Comparison of ENCODE assay signal across 15 cellular contexts in the genomic region with DNA sequence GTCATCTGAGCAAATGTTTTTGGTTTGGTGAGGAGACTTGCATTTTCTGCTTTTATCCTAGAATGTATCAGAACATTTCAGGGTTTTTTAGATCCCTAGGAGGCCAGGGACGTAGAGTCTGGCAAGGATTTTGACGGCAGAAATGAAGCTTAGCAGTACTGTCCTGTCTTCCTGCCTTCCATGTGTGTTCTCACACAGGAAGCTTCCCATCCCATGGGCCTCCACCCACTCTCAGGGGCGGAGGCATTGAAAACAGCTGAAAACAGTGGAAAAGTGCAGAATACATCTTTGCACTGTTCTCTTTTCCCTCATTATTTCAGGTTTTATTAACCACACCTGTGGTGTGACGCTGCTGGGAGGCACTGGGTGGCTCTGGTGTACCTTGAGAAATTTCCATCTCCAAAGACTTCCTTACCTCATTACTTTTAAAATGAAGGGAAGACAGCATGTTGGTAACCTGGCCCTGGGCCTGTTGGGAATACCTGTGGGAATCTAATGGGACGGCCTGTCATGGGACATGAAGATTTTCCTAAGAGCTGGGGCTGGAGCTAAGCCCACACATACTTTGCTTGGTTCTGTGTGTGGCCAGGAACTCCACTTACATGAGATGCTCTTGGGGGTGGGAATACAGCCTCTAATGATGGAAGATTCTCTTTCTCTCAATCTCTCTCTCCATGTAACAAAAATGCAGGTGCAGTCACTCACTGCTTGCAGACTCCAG. TPM values are rescaled to one million over a fixed set of nuclear protein-coding genes. Genes with fewer than 3 reads are reported as not detected.
A peak's percentile ranks its signal among the peaks of the same experiment; 100 is the strongest.
DNase-seq lines count a peak whose midpoint lies in the region; TF ChIP-seq lines count a peak whose summit lies in the region.
"Had no signal": no experiment of that assay in that cellular context is flagged by ENCODE, and none has a peak within 500 bp of the region (broad histone marks: within the 10 kb centered on the region; RNA-seq: fewer than 3 reads in every experiment).

No MANE protein-coding gene starts in this region.

- DNase-seq in DMS53 (lab: John Stamatoyannopoulos, UW) = peak; percentile 25
- no peak for DNase-seq in DMS53 treated with DMSO at 0.1 percent for 48 hours (lab: John Stamatoyannopoulos, UW; ENCODE audit: unreplicated experiment)
- peak; percentile 47 for DNase-seq in SK-MEL-5 (ENCODE audit: low read depth, low spot score)
- DNase-seq in esophagus squamous epithelium (lab: John Stamatoyannopoulos, UW) = no peak
- peak in 1 of 2 donors; percentile 20 for DNase-seq in thyroid gland
- no peak for DNase-seq in OCI-LY7 (ENCODE audit: low spot score)
- DNase-seq in NCI-H510A treated with DMSO at 0.1 percent for 48 hours (lab: John Stamatoyannopoulos, UW) = no peak
- DNase-seq in activated T-helper 1 cell treated with anti-CD3 and anti-CD28 coated beads, Interleukin-12 subunit alpha, Interleukin-12 subunit beta, Interleukin-2, Interleukin-4 antibody, amounts not matched to agents 30 ng/mL and 10 ng/mL and 1 ng/mL, durations not matched to agents 14 hours and 24 hours and 36 hours (ENCODE audit: low spot score) = no peak
- DNase-seq: activated naive CD8-positive, alpha-beta T cell treated with anti-CD3 and anti-CD28 coated beads, Interleukin-2, amount 10 ng/mL, durations not matched to agents 7 days and 5 days; HCEC 1CT had no signal

- H3K9me2 ChIP-seq in OCI-LY7 (ENCODE audit: insufficient read depth, low read length) = no peaks in the 10 kb centered on the region

- H4K20me1 ChIP-seq in OCI-LY7 (ENCODE audit: insufficient read depth, low read length) = no peaks in the 10 kb centered on the region

- H3K4me3 Mint-ChIP-seq in activated T-helper 1 cell treated with anti-CD3 and anti-CD28 coated beads, Interleukin-12 subunit alpha, Interleukin-12 subunit beta, Interleukin-2, Interleukin-4 antibody, amounts not matched to agents 30 ng/mL and 10 ng/mL and 1 ng/mL, durations not matched to agents 14 hours and 24 hours and 36 hours = no peak overlapping the region
- H3K4me3 Mint-ChIP-seq: activated naive CD8-positive, alpha-beta T cell treated with anti-CD3 and anti-CD28 coated beads, Interleukin-2, amount 10 ng/mL, durations not matched to agents 7 days and 5 days; memory B cell had no signal

- no peaks in the 10 kb centered on the region for H3K36me3 ChIP-seq in esophagus squamous epithelium
- H3K36me3 ChIP-seq in thyroid gland = no peaks in the 10 kb centered on the region
- H3K36me3 ChIP-seq in OCI-LY7 (ENCODE audit: insufficient read depth, low read length) = no peaks in the 10 kb centered on the region

- WGBS in esophagus squamous epithelium, 2 donors = 46 to 48% methylated on average over 4 of the region's 5 CpGs
- 70 to 79% methylated on average over 5 of the region's 5 CpGs for WGBS in thyroid gland, 2 donors

- BruUV-seq in OCI-LY7 (replicated peaks; lab: Mats Ljungman, UMichigan) = no TSS peak

- intact Hi-C loops in esophagus squamous epithelium (cut with DNase I) = no loop called here
- intact Hi-C loops in thyroid gland (cut with DNase I) = no loop called here
- intact Hi-C loops in OCI-LY7 (cut with micrococcal nuclease; ENCODE audit: unreplicated experiment) = no loop called here
- intact Hi-C loops in activated T-helper 1 cell treated with anti-CD3 and anti-CD28 coated beads, Interleukin-12 subunit alpha, Interleukin-12 subunit beta, Interleukin-2, Interleukin-4 antibody, amounts not matched to agents 30 ng/mL and 10 ng/mL and 1 ng/mL, durations not matched to agents 14 hours and 24 hours and 36 hours (cut with micrococcal nuclease) = no loop called here

- H3K27me3 Mint-ChIP-seq in activated T-helper 1 cell treated with anti-CD3 and anti-CD28 coated beads, Interleukin-12 subunit alpha, Interleukin-12 subunit beta, Interleukin-2, Interleukin-4 antibody, amounts not matched to agents 30 ng/mL and 10 ng/mL and 1 ng/mL, durations not matched to agents 14 hours and 24 hours and 36 hours (ENCODE audit: insufficient read depth) = no peaks in the 10 kb centered on the region
- H3K27me3 Mint-ChIP-seq: activated naive CD8-positive, alpha-beta T cell treated with anti-CD3 and anti-CD28 coated beads, Interleukin-2, amount 10 ng/mL, durations not matched to agents 7 days and 5 days had no signal

- no peaks in the 10 kb centered on the region for H3K4me1 Mint-ChIP-seq in activated T-helper 1 cell treated with anti-CD3 and anti-CD28 coated beads, Interleukin-12 subunit alpha, Interleukin-12 subunit beta, Interleukin-2, Interleukin-4 antibody, amounts not matched to agents 30 ng/mL and 10 ng/mL and 1 ng/mL, durations not matched to agents 14 hours and 24 hours and 36 hours (ENCODE audit: low read depth)
- H3K4me1 Mint-ChIP-seq: memory B cell had no signal

- H3K36me3 Mint-ChIP-seq in activated T-helper 1 cell treated with anti-CD3 and anti-CD28 coated beads, Interleukin-12 subunit alpha, Interleukin-12 subunit beta, Interleukin-2, Interleukin-4 antibody, amounts not matched to agents 30 ng/mL and 10 ng/mL and 1 ng/mL, durations not matched to agents 14 hours and 24 hours and 36 hours (ENCODE audit: low read depth) = no peaks in the 10 kb centered on the region
- H3K36me3 Mint-ChIP-seq: activated naive CD8-positive, alpha-beta T cell treated with anti-CD3 and anti-CD28 coated beads, Interleukin-2, amount 10 ng/mL, durations not matched to agents 7 days and 5 days; memory B cell had no signal

- no peak overlapping the region for H3K4me3 ChIP-seq in esophagus squamous epithelium
- H3K4me3 ChIP-seq in thyroid gland (replicated peaks in 1 of 3) = no peak overlapping the region
- no peak overlapping the region for H3K4me3 ChIP-seq in OCI-LY7 (ENCODE audit: low read depth, low read length, poor library complexity, severe bottlenecking)

- H3K27ac Mint-ChIP-seq in activated T-helper 1 cell treated with anti-CD3 and anti-CD28 coated beads, Interleukin-12 subunit alpha, Interleukin-12 subunit beta, Interleukin-2, Interleukin-4 antibody, amounts not matched to agents 30 ng/mL and 10 ng/mL and 1 ng/mL, durations not matched to agents 14 hours and 24 hours and 36 hours = no peak overlapping the region
- H3K27ac Mint-ChIP-seq: activated naive CD8-positive, alpha-beta T cell treated with anti-CD3 and anti-CD28 coated beads, Interleukin-2, amount 10 ng/mL, durations not matched to agents 7 days and 5 days; memory B cell had no signal

- H2AFZ ChIP-seq in OCI-LY7 (ENCODE audit: low read length) = no peak overlapping the region

- H3K79me2 ChIP-seq in OCI-LY7 (ENCODE audit: insufficient read depth, low read depth, low read length) = no peaks in the 10 kb centered on the region

- no peaks in the 10 kb centered on the region for H3K27me3 ChIP-seq in esophagus squamous epithelium
- H3K27me3 ChIP-seq in thyroid gland = no peaks in the 10 kb centered on the region

- H3K9me3 Mint-ChIP-seq in activated T-helper 1 cell treated with anti-CD3 and anti-CD28 coated beads, Interleukin-12 subunit alpha, Interleukin-12 subunit beta, Interleukin-2, Interleukin-4 antibody, amounts not matched to agents 30 ng/mL and 10 ng/mL and 1 ng/mL, durations not matched to agents 14 hours and 24 hours and 36 hours = no peaks in the 10 kb centered on the region
- H3K9me3 Mint-ChIP-seq: activated naive CD8-positive, alpha-beta T cell treated with anti-CD3 and anti-CD28 coated beads, Interleukin-2, amount 10 ng/mL, durations not matched to agents 7 days and 5 days had no signal

- peak in 2 of 6 experiments; percentile 13 to 49 for TF ChIP-seq CTCF in esophagus squamous epithelium (IDR thresholded peaks at IDR 0.05)
- peak in 4 of 6 experiments; percentile 27 to 34 (median 32) for TF ChIP-seq CTCF in thyroid gland (IDR thresholded peaks at IDR 0.05)
- TF ChIP-seq CTCF in OCI-LY7 (conservative IDR thresholded peaks at IDR 0.05; ENCODE audit: low read length) = no peak

- H3K4me2 ChIP-seq in OCI-LY7 (ENCODE audit: low read length) = no peak overlapping the region

- TF ChIP-seq POLR2A in esophagus squamous epithelium (IDR thresholded peaks at IDR 0.05) = no peak
- no peak for TF ChIP-seq POLR2A in thyroid gland (IDR thresholded peaks at IDR 0.05)

- CTCF ChIA-PET in OCI-LY7 (lab: Charles Lee; ENCODE audit: unreplicated experiment) = no interaction called here

- peak overlapping the region; percentile 0 to 70 (median 59) for H3K27ac ChIP-seq in esophagus squamous epithelium
- H3K27ac ChIP-seq in thyroid gland = no peak overlapping the region
- H3K27ac ChIP-seq in OCI-LY7 (ENCODE audit: low read depth, low read length, poor library complexity, severe bottlenecking) = no peak overlapping the region
- H3K27ac ChIP-seq: 22Rv1 had no signal

- in situ Hi-C loops in SK-MEL-5 (cut with HindIII; ENCODE audit: low pct_unique_long_range_greater_than_20kb, low sequenced_read_pairs) = no loop called here

- H3K9me3 ChIP-seq in esophagus squamous epithelium = no peaks in the 10 kb centered on the region
- H3K9me3 ChIP-seq in thyroid gland = no peaks in the 10 kb centered on the region
- no peaks in the 10 kb centered on the region for H3K9me3 ChIP-seq in OCI-LY7 (ENCODE audit: low read length)

- POLR2A ChIA-PET in OCI-LY7 (lab: Charles Lee) = no interaction called here

- H3K4me1 ChIP-seq in esophagus squamous epithelium (peaks cover 13 to 23% (median 14%) of the 10 kb centered on the region in 3 donors), thyroid gland (no peaks in the 10 kb centered on the region), OCI-LY7 (ENCODE audit: insufficient read depth, low read length, poor library complexity, severe bottlenecking) (no peaks in the 10 kb centered on the region)

RNA-seq across cellular contexts. Expression of a gene that starts 20.5 kb away (rescaled TPM):
- total RNA-seq in SK-MEL-5 (2014; rRNA removed; shearing (Covaris generic)) = 0.03 TPM in 1 of 2 replicates, not detected in the other
- 0.01 TPM in 1 of 2 replicates, not detected in the other for polyA plus RNA-seq in SK-MEL-5 (2015; cell fraction: cytosol; rRNA removed)
- 0.02 and 0.04 TPM in 2 replicates for polyA plus RNA-seq in SK-MEL-5 (2015; cell fraction: nucleus; rRNA removed)
- total RNA-seq in esophagus squamous epithelium = under 1 TPM in 1 of 4 donors, not detected in 3; 0.04 TPM
- total RNA-seq in thyroid gland = under 1 TPM in 1 of 4 donors, not detected in 3; 0.11 TPM
- total RNA-seq in OCI-LY7 (2014; rRNA removed; shearing (Covaris generic)) = not detected in 2 replicates
- total RNA-seq in OCI-LY7 (2022) = not detected in 2 replicates
- not detected in 2 replicates for total RNA-seq in activated T-helper 1 cell treated with anti-CD3 and anti-CD28 coated beads, Interleukin-12 subunit alpha, Interleukin-12 subunit beta, Interleukin-2, Interleukin-4 antibody, amounts not matched to agents 30 ng/mL and 10 ng/mL and 1 ng/mL, durations not matched to agents 14 hours and 24 hours and 36 hours
- total RNA-seq: activated naive CD8-positive, alpha-beta T cell treated with anti-CD3 and anti-CD28 coated beads, Interleukin-2, amount 10 ng/mL, durations not matched to agents 7 days and 5 days; LHCN-M2; pulmonary artery endothelial cell; RPMI7951 had no signal

Comparison
In these comparisons a context has a peak if more than half of its experiments do, and no peak if none do; other contexts are left out.
1. DNase-seq: peak in DMS53 (single experiment) and SK-MEL-5 (single experiment); none in DMS53 treated with DMSO at 0.1 percent for 48 hours (single experiment), esophagus squamous epithelium (single experiment), OCI-LY7 (single experiment), NCI-H510A treated with DMSO at 0.1 percent for 48 hours (single experiment) and activated T-helper 1 cell treated with anti-CD3 and anti-CD28 coated beads, Interleukin-12 subunit alpha, Interleukin-12 subunit beta, Interleukin-2, Interleukin-4 antibody, amounts not matched to agents 30 ng/mL and 10 ng/mL and 1 ng/mL, durations not matched to agents 14 hours and 24 hours and 36 hours (single experiment).
2. H3K27ac ChIP-seq: peak in esophagus squamous epithelium (4 of 4); none in thyroid gland (0 of 3) and OCI-LY7 (single experiment).